13 cellular contexts compared by ENCODE assay signal in genomic region chr1:9371951-9372350, GRCh38.
DNase-seq lines count a peak whose midpoint lies in the region; ATAC-seq and TF ChIP-seq lines count a peak whose summit lies in the region.
"Had no signal": no experiment of that assay in that cellular context is flagged by ENCODE, and none has a peak within 500 bp of the region (broad histone marks: within the 10 kb centered on the region; RNA-seq: fewer than 3 reads in every experiment).

No MANE protein-coding gene starts in this region.

- H3K27ac ChIP-seq in coronary artery (peak overlapping the region; percentile 88 to 91), lower lobe of right lung (peak overlapping the region; percentile 62), rectal smooth muscle tissue (ENCODE audit: low read depth, low read length) (peak overlapping the region; percentile 92), upper lobe of right lung (peak overlapping the region; percentile 51)
- H3K27ac ChIP-seq: C4-2B had no signal

- H3K36me3 ChIP-seq in lower lobe of right lung (peaks cover 17% of the 10 kb centered on the region), rectal smooth muscle tissue (ENCODE audit: control insufficient read depth, insufficient read depth, low read length) (peaks cover 10% of the 10 kb centered on the region), upper lobe of right lung (peaks cover 14% of the 10 kb centered on the region)

- DNase-seq in coronary artery (ENCODE audit: low spot score) (no peak), lower lobe of right lung (no peak), upper lobe of right lung (no peak), HuH-7.5 (ENCODE audit: low spot score) (no peak), NCI-H524 treated with DMSO at 0.1 percent for 48 hours (lab: John Stamatoyannopoulos, UW) (no peak), NCI-H69 (lab: John Stamatoyannopoulos, UW) (no peak)
- DNase-seq: cerebellar nuclear complex; NCI-H2081 treated with DMSO at 0.1 percent for 48 hours; stimulated activated CD4-positive, alpha-beta T cell treated with anti-CD3 and anti-CD28 coated beads, Interleukin-1b, Interleukin-23, amount 100 ng/mL, for 48 hours had no signal

- TF ChIP-seq CTCF in coronary artery (IDR thresholded peaks at IDR 0.05) (no peak), lower lobe of right lung (IDR thresholded peaks at IDR 0.05) (no peak), upper lobe of right lung (IDR thresholded peaks at IDR 0.05) (no peak)

- H3K4me1 ChIP-seq in lower lobe of right lung, result peaks cover 55% of the 10 kb centered on the region
- H3K4me1 ChIP-seq in rectal smooth muscle tissue (ENCODE audit: control insufficient read depth, insufficient read depth, low read length), result peaks cover 65% of the 10 kb centered on the region
- H3K4me1 ChIP-seq in upper lobe of right lung, result peaks cover 33% of the 10 kb centered on the region

- H3K27me3 ChIP-seq in lower lobe of right lung (ENCODE audit: low read depth) (no peaks in the 10 kb centered on the region), rectal smooth muscle tissue (ENCODE audit: control insufficient read depth, insufficient read depth, low read length) (no peaks in the 10 kb centered on the region), upper lobe of right lung (no peaks in the 10 kb centered on the region)

- no peaks in the 10 kb centered on the region for H3K9me3 ChIP-seq in lower lobe of right lung
- H3K9me3 ChIP-seq in upper lobe of right lung, result no peaks in the 10 kb centered on the region

- ATAC-seq in lower lobe of right lung, result no peak
- no peak for ATAC-seq in upper lobe of right lung
- no peak for ATAC-seq in GM18867 (IDR thresholded peaks at IDR 0.05; ENCODE audit: unreplicated experiment)
- ATAC-seq: activated CD4-positive, CD25-positive, alpha-beta regulatory T cell treated with anti-CD3 and anti-CD28 coated beads, Interleukin-2, amount 50 U/mL, for 24 hours had no signal

- intact Hi-C loops in lower lobe of right lung (cut with DNase I), result no loop called here
- intact Hi-C loops in upper lobe of right lung (cut with DNase I), result loop anchor here (5.0 kb wide), 1 partner anchor 35 kb away; no protein-coding TSS in a partner anchor

- peak overlapping the region; percentile 33 for H3K4me3 ChIP-seq in coronary artery
- no peak overlapping the region for H3K4me3 ChIP-seq in lower lobe of right lung
- no peak overlapping the region for H3K4me3 ChIP-seq in rectal smooth muscle tissue (ENCODE audit: low read length)
- no peak overlapping the region for H3K4me3 ChIP-seq in upper lobe of right lung

- H3K9ac ChIP-seq in rectal smooth muscle tissue (ENCODE audit: low read length), result no peak overlapping the region
